Comparison of ENCODE assay signal across 1 cellular context in the genomic region with DNA sequence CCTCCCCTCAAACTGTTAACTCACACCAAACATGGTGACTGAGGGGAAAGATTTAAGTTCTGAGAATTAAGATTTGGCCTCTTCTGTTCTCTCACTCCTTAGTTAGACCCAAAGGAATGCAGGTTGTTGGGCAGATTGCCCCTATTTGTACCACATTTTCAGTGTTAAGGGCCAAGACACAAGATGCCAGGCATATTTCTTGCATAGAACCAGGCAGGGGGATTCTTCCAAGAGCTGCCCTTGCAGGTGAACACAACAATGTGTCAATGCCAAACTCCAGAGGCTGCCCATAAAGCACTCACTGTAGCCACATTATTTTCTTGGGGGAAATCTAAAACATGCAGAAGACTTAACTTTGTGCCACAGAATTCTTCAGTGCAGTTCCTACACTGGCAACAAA.
TF ChIP-seq lines count a peak whose summit lies in the region.

No MANE protein-coding gene starts in this region.

TF ChIP-seq in WTC11, 78 proteins besides CTCF, POLR2A, EP300 and RAD21 (continued from another document):
- TF ChIP-seq, protein P1, sequence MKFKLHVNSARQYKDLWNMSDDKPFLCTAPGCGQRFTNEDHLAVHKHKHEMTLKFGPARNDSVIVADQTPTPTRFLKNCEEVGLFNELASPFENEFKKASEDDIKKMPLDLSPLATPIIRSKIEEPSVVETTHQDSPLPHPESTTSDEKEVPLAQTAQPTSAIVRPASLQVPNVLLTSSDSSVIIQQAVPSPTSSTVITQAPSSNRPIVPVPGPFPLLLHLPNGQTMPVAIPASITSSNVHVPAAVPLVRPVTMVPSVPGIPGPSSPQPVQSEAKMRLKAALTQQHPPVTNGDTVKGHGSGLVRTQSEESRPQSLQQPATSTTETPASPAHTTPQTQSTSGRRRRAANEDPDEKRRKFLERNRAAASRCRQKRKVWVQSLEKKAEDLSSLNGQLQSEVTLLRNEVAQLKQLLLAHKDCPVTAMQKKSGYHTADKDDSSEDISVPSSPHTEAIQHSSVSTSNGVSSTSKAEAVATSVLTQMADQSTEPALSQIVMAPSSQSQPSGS (CRISPR knock-in tag; IDR thresholded peaks at IDR 0.05; ENCODE audit: borderline replicate concordance, low read depth), result no peak
- TF ChIP-seq ZNF232 (CRISPR knock-in tag; IDR thresholded peaks at IDR 0.05) (no peak), JUN (CRISPR knock-in tag; IDR thresholded peaks at IDR 0.05) (no peak), FOXP1 (CRISPR knock-in tag; IDR thresholded peaks at IDR 0.05; ENCODE audit: borderline replicate concordance) (no peak), NR3C1 (CRISPR knock-in tag; conservative IDR thresholded peaks at IDR 0.05; ENCODE audit: low read depth) (no peak)
- TF ChIP-seq, protein P2, sequence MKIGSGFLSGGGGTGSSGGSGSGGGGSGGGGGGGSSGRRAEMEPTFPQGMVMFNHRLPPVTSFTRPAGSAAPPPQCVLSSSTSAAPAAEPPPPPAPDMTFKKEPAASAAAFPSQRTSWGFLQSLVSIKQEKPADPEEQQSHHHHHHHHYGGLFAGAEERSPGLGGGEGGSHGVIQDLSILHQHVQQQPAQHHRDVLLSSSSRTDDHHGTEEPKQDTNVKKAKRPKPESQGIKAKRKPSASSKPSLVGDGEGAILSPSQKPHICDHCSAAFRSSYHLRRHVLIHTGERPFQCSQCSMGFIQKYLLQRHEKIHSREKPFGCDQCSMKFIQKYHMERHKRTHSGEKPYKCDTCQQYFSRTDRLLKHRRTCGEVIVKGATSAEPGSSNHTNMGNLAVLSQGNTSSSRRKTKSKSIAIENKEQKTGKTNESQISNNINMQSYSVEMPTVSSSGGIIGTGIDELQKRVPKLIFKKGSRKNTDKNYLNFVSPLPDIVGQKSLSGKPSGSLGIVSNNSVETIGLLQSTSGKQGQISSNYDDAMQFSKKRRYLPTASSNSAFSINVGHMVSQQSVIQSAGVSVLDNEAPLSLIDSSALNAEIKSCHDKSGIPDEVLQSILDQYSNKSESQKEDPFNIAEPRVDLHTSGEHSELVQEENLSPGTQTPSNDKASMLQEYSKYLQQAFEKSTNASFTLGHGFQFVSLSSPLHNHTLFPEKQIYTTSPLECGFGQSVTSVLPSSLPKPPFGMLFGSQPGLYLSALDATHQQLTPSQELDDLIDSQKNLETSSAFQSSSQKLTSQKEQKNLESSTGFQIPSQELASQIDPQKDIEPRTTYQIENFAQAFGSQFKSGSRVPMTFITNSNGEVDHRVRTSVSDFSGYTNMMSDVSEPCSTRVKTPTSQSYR (CRISPR knock-in tag; IDR thresholded peaks at IDR 0.05), result no peak
- TF ChIP-seq, protein P3, sequence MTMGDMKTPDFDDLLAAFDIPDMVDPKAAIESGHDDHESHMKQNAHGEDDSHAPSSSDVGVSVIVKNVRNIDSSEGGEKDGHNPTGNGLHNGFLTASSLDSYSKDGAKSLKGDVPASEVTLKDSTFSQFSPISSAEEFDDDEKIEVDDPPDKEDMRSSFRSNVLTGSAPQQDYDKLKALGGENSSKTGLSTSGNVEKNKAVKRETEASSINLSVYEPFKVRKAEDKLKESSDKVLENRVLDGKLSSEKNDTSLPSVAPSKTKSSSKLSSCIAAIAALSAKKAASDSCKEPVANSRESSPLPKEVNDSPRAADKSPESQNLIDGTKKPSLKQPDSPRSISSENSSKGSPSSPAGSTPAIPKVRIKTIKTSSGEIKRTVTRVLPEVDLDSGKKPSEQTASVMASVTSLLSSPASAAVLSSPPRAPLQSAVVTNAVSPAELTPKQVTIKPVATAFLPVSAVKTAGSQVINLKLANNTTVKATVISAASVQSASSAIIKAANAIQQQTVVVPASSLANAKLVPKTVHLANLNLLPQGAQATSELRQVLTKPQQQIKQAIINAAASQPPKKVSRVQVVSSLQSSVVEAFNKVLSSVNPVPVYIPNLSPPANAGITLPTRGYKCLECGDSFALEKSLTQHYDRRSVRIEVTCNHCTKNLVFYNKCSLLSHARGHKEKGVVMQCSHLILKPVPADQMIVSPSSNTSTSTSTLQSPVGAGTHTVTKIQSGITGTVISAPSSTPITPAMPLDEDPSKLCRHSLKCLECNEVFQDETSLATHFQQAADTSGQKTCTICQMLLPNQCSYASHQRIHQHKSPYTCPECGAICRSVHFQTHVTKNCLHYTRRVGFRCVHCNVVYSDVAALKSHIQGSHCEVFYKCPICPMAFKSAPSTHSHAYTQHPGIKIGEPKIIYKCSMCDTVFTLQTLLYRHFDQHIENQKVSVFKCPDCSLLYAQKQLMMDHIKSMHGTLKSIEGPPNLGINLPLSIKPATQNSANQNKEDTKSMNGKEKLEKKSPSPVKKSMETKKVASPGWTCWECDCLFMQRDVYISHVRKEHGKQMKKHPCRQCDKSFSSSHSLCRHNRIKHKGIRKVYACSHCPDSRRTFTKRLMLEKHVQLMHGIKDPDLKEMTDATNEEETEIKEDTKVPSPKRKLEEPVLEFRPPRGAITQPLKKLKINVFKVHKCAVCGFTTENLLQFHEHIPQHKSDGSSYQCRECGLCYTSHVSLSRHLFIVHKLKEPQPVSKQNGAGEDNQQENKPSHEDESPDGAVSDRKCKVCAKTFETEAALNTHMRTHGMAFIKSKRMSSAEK (CRISPR knock-in tag; IDR thresholded peaks at IDR 0.05; ENCODE audit: borderline replicate concordance), result no peak
- TF ChIP-seq, protein P4, sequence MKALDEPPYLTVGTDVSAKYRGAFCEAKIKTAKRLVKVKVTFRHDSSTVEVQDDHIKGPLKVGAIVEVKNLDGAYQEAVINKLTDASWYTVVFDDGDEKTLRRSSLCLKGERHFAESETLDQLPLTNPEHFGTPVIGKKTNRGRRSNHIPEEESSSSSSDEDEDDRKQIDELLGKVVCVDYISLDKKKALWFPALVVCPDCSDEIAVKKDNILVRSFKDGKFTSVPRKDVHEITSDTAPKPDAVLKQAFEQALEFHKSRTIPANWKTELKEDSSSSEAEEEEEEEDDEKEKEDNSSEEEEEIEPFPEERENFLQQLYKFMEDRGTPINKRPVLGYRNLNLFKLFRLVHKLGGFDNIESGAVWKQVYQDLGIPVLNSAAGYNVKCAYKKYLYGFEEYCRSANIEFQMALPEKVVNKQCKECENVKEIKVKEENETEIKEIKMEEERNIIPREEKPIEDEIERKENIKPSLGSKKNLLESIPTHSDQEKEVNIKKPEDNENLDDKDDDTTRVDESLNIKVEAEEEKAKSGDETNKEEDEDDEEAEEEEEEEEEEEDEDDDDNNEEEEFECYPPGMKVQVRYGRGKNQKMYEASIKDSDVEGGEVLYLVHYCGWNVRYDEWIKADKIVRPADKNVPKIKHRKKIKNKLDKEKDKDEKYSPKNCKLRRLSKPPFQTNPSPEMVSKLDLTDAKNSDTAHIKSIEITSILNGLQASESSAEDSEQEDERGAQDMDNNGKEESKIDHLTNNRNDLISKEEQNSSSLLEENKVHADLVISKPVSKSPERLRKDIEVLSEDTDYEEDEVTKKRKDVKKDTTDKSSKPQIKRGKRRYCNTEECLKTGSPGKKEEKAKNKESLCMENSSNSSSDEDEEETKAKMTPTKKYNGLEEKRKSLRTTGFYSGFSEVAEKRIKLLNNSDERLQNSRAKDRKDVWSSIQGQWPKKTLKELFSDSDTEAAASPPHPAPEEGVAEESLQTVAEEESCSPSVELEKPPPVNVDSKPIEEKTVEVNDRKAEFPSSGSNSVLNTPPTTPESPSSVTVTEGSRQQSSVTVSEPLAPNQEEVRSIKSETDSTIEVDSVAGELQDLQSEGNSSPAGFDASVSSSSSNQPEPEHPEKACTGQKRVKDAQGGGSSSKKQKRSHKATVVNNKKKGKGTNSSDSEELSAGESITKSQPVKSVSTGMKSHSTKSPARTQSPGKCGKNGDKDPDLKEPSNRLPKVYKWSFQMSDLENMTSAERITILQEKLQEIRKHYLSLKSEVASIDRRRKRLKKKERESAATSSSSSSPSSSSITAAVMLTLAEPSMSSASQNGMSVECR (CRISPR knock-in tag; IDR thresholded peaks at IDR 0.05; ENCODE audit: borderline replicate concordance), result no peak
- TF ChIP-seq, protein P5, sequence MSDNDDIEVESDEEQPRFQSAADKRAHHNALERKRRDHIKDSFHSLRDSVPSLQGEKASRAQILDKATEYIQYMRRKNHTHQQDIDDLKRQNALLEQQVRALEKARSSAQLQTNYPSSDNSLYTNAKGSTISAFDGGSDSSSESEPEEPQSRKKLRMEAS (CRISPR knock-in tag; IDR thresholded peaks at IDR 0.05), result no peak
- TF ChIP-seq, protein P6, sequence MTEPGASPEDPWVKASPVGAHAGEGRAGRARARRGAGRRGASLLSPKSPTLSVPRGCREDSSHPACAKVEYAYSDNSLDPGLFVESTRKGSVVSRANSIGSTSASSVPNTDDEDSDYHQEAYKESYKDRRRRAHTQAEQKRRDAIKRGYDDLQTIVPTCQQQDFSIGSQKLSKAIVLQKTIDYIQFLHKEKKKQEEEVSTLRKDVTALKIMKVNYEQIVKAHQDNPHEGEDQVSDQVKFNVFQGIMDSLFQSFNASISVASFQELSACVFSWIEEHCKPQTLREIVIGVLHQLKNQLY (CRISPR knock-in tag; IDR thresholded peaks at IDR 0.05), result no peak
TF ChIP-seq in WTC11: peak in this region for 0.
